In genomic region chr1:208118306-208118705, GRCh38 we compare ENCODE assay signal across 27 cellular contexts.
"Had no signal": no experiment of that assay in that cellular context is flagged by ENCODE, and none has a peak within 500 bp of the region (broad histone marks: within the 10 kb centered on the region; RNA-seq: fewer than 3 reads in every experiment).

No MANE protein-coding gene starts in this region.

- H3K27ac ChIP-seq: brain microvascular endothelial cell, epithelial cell of prostate, esophagus squamous epithelium, gastroesophageal sphincter had no signal

- ATAC-seq: activated T-cell treated with anti-CD3 and anti-CD28 coated beads, Interleukin-2, amount 50 U/mL, for 72 hours; effector memory CD8-positive, alpha-beta T cell; gastroesophageal sphincter; WTC11 had no signal

- H3K27me3 ChIP-seq: brain microvascular endothelial cell, esophagus squamous epithelium, gastroesophageal sphincter, heart right ventricle had no signal

- H3K9me3 Mint-ChIP-seq: activated CD4-positive, alpha-beta memory T cell treated with anti-CD3 and anti-CD28 coated beads, Interleukin-2, amount 10 ng/mL, durations not matched to agents 7 days and 5 days; activated CD4-positive, alpha-beta T cell treated with anti-CD3 and anti-CD28 coated beads, Interleukin-2, amount 10 ng/mL, durations not matched to agents 7 days and 5 days; activated T-cell treated with anti-CD3 and anti-CD28 coated beads, Interleukin-2, amount 50 U/mL, for 24 hours; activated T-cell treated with anti-CD3 and anti-CD28 coated beads, Interleukin-2, amount 50 U/mL, for 72 hours; effector memory CD8-positive, alpha-beta T cell; WTC11 had no signal

- H3K4me1 ChIP-seq: esophagus squamous epithelium had no signal

- H3K4me1 Mint-ChIP-seq: activated CD4-positive, alpha-beta memory T cell treated with anti-CD3 and anti-CD28 coated beads, Interleukin-2, amount 10 ng/mL, durations not matched to agents 7 days and 5 days; activated CD4-positive, alpha-beta T cell treated with anti-CD3 and anti-CD28 coated beads, Interleukin-2, amount 10 ng/mL, durations not matched to agents 7 days and 5 days had no signal

- H3K4me3 Mint-ChIP-seq: activated CD4-positive, alpha-beta memory T cell treated with anti-CD3 and anti-CD28 coated beads, Interleukin-2, amount 10 ng/mL, durations not matched to agents 7 days and 5 days; activated CD4-positive, alpha-beta T cell treated with anti-CD3 and anti-CD28 coated beads, Interleukin-2, amount 10 ng/mL, durations not matched to agents 7 days and 5 days; activated naive CD8-positive, alpha-beta T cell; activated T-cell treated with anti-CD3 and anti-CD28 coated beads, Interleukin-2, amount 50 U/mL, for 24 hours; activated T-cell treated with anti-CD3 and anti-CD28 coated beads, Interleukin-2, amount 50 U/mL, for 72 hours; effector memory CD8-positive, alpha-beta T cell; WTC11 had no signal

- DNase-seq: activated CD4-positive, alpha-beta memory T cell treated with anti-CD3 and anti-CD28 coated beads, Interleukin-2, amount 10 ng/mL, durations not matched to agents 7 days and 5 days; activated CD4-positive, alpha-beta T cell treated with anti-CD3 and anti-CD28 coated beads for 1 hour; activated CD4-positive, alpha-beta T cell treated with anti-CD3 and anti-CD28 coated beads for 4 hours; activated CD4-positive, alpha-beta T cell treated with anti-CD3 and anti-CD28 coated beads, Interleukin-2, amount 10 ng/mL, durations not matched to agents 7 days and 5 days; activated CD4-positive, alpha-beta T cell treated with anti-CD3 and anti-CD28 coated beads, Interleukin-2, amount 50 U/mL, for 4 hours; activated CD8-positive, alpha-beta memory T cell treated with anti-CD3 and anti-CD28 coated beads, Interleukin-2, amount 50 U/mL, for 48 hours; activated gamma-delta T cell; activated naive CD4-positive, alpha-beta T cell; activated naive CD4-positive, alpha-beta T cell treated with anti-CD3 and anti-CD28 coated beads, Interleukin-2, amount 50 U/mL, for 16 hours; activated T-cell treated with anti-CD3 and anti-CD28 coated beads for 4 hours; activated T-cell treated with anti-CD3 and anti-CD28 coated beads, Interleukin-2, amount 50 U/mL, for 24 hours; activated T-cell treated with anti-CD3 and anti-CD28 coated beads, Interleukin-2, amount 50 U/mL, for 72 hours; amniotic stem cell; anterior cingulate cortex; brain microvascular endothelial cell; caudate nucleus; cortex of kidney; dermis blood vessel endothelial cell; effector CD4-positive, alpha-beta T cell; effector memory CD8-positive, alpha-beta T cell; esophagus squamous epithelium; foreskin melanocyte; heart right ventricle had no signal

- H3K36me3 ChIP-seq: brain microvascular endothelial cell had no signal

- H3K36me3 Mint-ChIP-seq: activated naive CD8-positive, alpha-beta T cell; WTC11 had no signal

- H3K27me3 Mint-ChIP-seq: activated T-cell treated with anti-CD3 and anti-CD28 coated beads, Interleukin-2, amount 50 U/mL, for 24 hours; effector memory CD8-positive, alpha-beta T cell had no signal

- H3K27ac Mint-ChIP-seq: activated CD4-positive, alpha-beta memory T cell treated with anti-CD3 and anti-CD28 coated beads, Interleukin-2, amount 10 ng/mL, durations not matched to agents 7 days and 5 days; activated CD4-positive, alpha-beta T cell treated with anti-CD3 and anti-CD28 coated beads, Interleukin-2, amount 10 ng/mL, durations not matched to agents 7 days and 5 days; activated naive CD8-positive, alpha-beta T cell; activated T-cell treated with anti-CD3 and anti-CD28 coated beads, Interleukin-2, amount 50 U/mL, for 24 hours; activated T-cell treated with anti-CD3 and anti-CD28 coated beads, Interleukin-2, amount 50 U/mL, for 72 hours; effector memory CD8-positive, alpha-beta T cell; WTC11 had no signal

- H3K9me3 ChIP-seq: esophagus squamous epithelium, gastroesophageal sphincter, heart right ventricle had no signal

- H3K4me3 ChIP-seq: esophagus squamous epithelium, gastroesophageal sphincter, heart right ventricle had no signal
